9 cellular contexts compared by ENCODE assay signal in genomic region chr1:205678286-205679111, GRCh38. TPM values are rescaled to one million over a fixed set of nuclear protein-coding genes. Genes with fewer than 3 reads are reported as not detected.
A peak's percentile ranks its signal among the peaks of the same experiment; 100 is the strongest.
DNase-seq lines count a peak whose midpoint lies in the region; ATAC-seq and TF ChIP-seq lines count a peak whose summit lies in the region.
"Had no signal": no experiment of that assay in that cellular context is flagged by ENCODE, and none has a peak within 500 bp of the region (broad histone marks: within the 10 kb centered on the region; RNA-seq: fewer than 3 reads in every experiment).

No MANE protein-coding gene starts in this region.

- H3K27me3 Mint-ChIP-seq in T-helper 17 cell (peaks cover 41% of the 10 kb centered on the region), nephron (ENCODE audit: low read depth) (peaks cover 21% of the 10 kb centered on the region)

- H3K36me3 Mint-ChIP-seq in T-helper 17 cell (ENCODE audit: low read depth) = no peaks in the 10 kb centered on the region
- H3K36me3 Mint-ChIP-seq in nephron (ENCODE audit: low read depth) = no peaks in the 10 kb centered on the region

- no peak for TF ChIP-seq CTCF in nephron (IDR thresholded peaks at IDR 0.05; ENCODE audit: unreplicated experiment in 3 of 3)

- H3K9me3 Mint-ChIP-seq in nephron = no peaks in the 10 kb centered on the region

- peak; percentile 84 for DNase-seq in CMK (ENCODE audit: low read depth)
- no peak for DNase-seq in T-helper 17 cell
- peak; percentile 15 for DNase-seq in fibroblast of peridontal ligament (ENCODE audit: extremely low read depth)
- no peak for DNase-seq in NOMO-1 treated with DMSO at 0.1 percent for 48 hours (lab: John Stamatoyannopoulos, UW; ENCODE audit: unreplicated experiment)
- DNase-seq in activated CD4-positive, alpha-beta T cell treated with anti-CD3 and anti-CD28 coated beads, Interleukin-2, amount 50 U/mL, for 48 hours = no peak
- DNase-seq in activated CD4-positive, alpha-beta T cell treated with anti-CD3 and anti-CD28 coated beads, Interleukin-2, amount 50 U/mL, for 4 hours = no peak
- DNase-seq: T-helper 9 cell had no signal

- ATAC-seq in T-helper 17 cell (no peak), HG03457 (IDR thresholded peaks at IDR 0.05; ENCODE audit: unreplicated experiment) (no peak)

- H3K4me3 Mint-ChIP-seq in T-helper 17 cell = peak overlapping the region; percentile 88
- H3K4me3 Mint-ChIP-seq in nephron = peak overlapping the region; percentile 86 to 93 (median 92)

- H3K27ac Mint-ChIP-seq in T-helper 17 cell (peak overlapping the region; percentile 73), nephron (peak overlapping the region; percentile 80 to 90 (median 85))

- H3K9me3 ChIP-seq in T-helper 17 cell (ENCODE audit: control insufficient read depth, low read length, poor library complexity, severe bottlenecking) = no peaks in the 10 kb centered on the region

- H3K4me1 Mint-ChIP-seq in T-helper 17 cell (peaks cover 7% of the 10 kb centered on the region), nephron (peaks cover 48% of the 10 kb centered on the region)

RNA-seq across cellular contexts. Expression of gene SLC45A3, which starts 1.8 kb away (rescaled TPM):
- total RNA-seq in T-helper 17 cell = 1 to 10 TPM in 1 of 2 donors, under 1 TPM in 1; 0.80 to 1.7 TPM

RNA-seq across cellular contexts. Expression of gene ELK4, which starts 46.7 kb away (rescaled TPM):
- 100 to 1,000 TPM in 1 of 2 donors, 10 to 100 TPM in 1; 92.8 to 100 TPM for total RNA-seq in T-helper 17 cell

Comparison
In these comparisons a context has a peak if more than half of its experiments do, and no peak if none do; other contexts are left out.
1. DNase-seq: peak in CMK (single experiment) and fibroblast of peridontal ligament (single experiment); none in T-helper 17 cell (0 of 3), NOMO-1 treated with DMSO at 0.1 percent for 48 hours (single experiment), activated CD4-positive, alpha-beta T cell treated with anti-CD3 and anti-CD28 coated beads, Interleukin-2, amount 50 U/mL, for 48 hours (0 of 2) and activated CD4-positive, alpha-beta T cell treated with anti-CD3 and anti-CD28 coated beads, Interleukin-2, amount 50 U/mL, for 4 hours (0 of 2).